Comparison of ENCODE assay signal across 9 cellular contexts in genomic region chr2:169141713-169142352, GRCh38.
DNase-seq lines count a peak whose midpoint lies in the region; ATAC-seq and TF ChIP-seq lines count a peak whose summit lies in the region.
"Had no signal": no experiment of that assay in that cellular context is flagged by ENCODE, and none has a peak within 500 bp of the region (broad histone marks: within the 10 kb centered on the region; RNA-seq: fewer than 3 reads in every experiment).

No MANE protein-coding gene starts in this region.

- DNase-seq in SIG-M5 treated with dmso at 0.1 percent for 504 hours (lab: John Stamatoyannopoulos, UW; ENCODE audit: unreplicated experiment) (peak; percentile 55), SIG-M5 (lab: John Stamatoyannopoulos, UW) (no peak), fibroblast of the aortic adventitia (ENCODE audit: low read depth) (peak; percentile 66), omental fat pad (ENCODE audit: low spot score) (peak; percentile 34), tibial nerve (ENCODE audit: low spot score in 2 of 2) (peak; percentile 20 to 72)
- peak; percentile 46 for DNase-seq in activated T-cell treated with anti-CD3 and anti-CD28 coated beads, Interleukin-2, amount 50 U/mL, for 1 hour

- H3K79me2 ChIP-seq in OCI-LY3 (ENCODE audit: low read length) = no peaks in the 10 kb centered on the region

- H3K4me2 ChIP-seq in OCI-LY3 (ENCODE audit: low read length) = peak overlapping the region; percentile 50

- H3K27ac ChIP-seq in OCI-LY3 (ENCODE audit: low read length) = peak overlapping the region; percentile 39; the same call in 1 of the 2 replicates
- no peak overlapping the region for H3K27ac ChIP-seq in tibial nerve
- H3K27ac ChIP-seq: skin epidermis had no signal

- H3K9ac ChIP-seq in OCI-LY3 (ENCODE audit: low read length) = no peak overlapping the region

- H2AFZ ChIP-seq in OCI-LY3 (ENCODE audit: low read depth, low read length) = no peak overlapping the region

- H4K20me1 ChIP-seq in OCI-LY3 (ENCODE audit: insufficient read depth, low read length) = no peaks in the 10 kb centered on the region

- TF ChIP-seq CTCF in OCI-LY3 (IDR thresholded peaks at IDR 0.05; ENCODE audit: low read depth, low read length) (peak; percentile 85), fibroblast of the aortic adventitia (IDR thresholded peaks at IDR 0.05; ENCODE audit: insufficient read depth, low read length) (peak; percentile 91), omental fat pad (IDR thresholded peaks at IDR 0.05) (peak in 2 of 3 donors; percentile 29 to 35), tibial nerve (IDR thresholded peaks at IDR 0.05) (peak; percentile 39 to 64 (median 58))

- TF ChIP-seq EP300 in tibial nerve (IDR thresholded peaks at IDR 0.05) = no peak

- no peak for TF ChIP-seq POLR2A in tibial nerve (IDR thresholded peaks at IDR 0.05)

- ATAC-seq in HG03354 (IDR thresholded peaks at IDR 0.05; ENCODE audit: poor library complexity, severe bottlenecking, unreplicated experiment) (peak; percentile 71), omental fat pad (ENCODE audit: low FRiP score) (peak; percentile 72)

- no peaks in the 10 kb centered on the region; the same call in 1 of the 2 replicates for H3K27me3 ChIP-seq in OCI-LY3 (ENCODE audit: low read depth, low read length)
- no peaks in the 10 kb centered on the region for H3K27me3 ChIP-seq in tibial nerve

- 31 to 37% methylated on average over 10 of the region's 10 CpGs for WGBS in tibial nerve, 2 donors

- H3K4me3 ChIP-seq in OCI-LY3 (ENCODE audit: low read length) (peak overlapping the region; percentile 32), fibroblast of the aortic adventitia (ENCODE audit: low read depth, low read length) (no peak overlapping the region), tibial nerve (no peak overlapping the region)
- H3K4me3 ChIP-seq: skin epidermis had no signal

- H3K36me3 ChIP-seq in OCI-LY3 (replicated peaks; ENCODE audit: low read depth, low read length) (no peaks in the 10 kb centered on the region), tibial nerve (no peaks in the 10 kb centered on the region)

- H3K9me3 ChIP-seq in OCI-LY3 (ENCODE audit: insufficient read depth, low read length) = no peaks in the 10 kb centered on the region
- H3K9me3 ChIP-seq in tibial nerve = no peaks in the 10 kb centered on the region

- peaks cover 38% of the 10 kb centered on the region for H3K4me1 ChIP-seq in OCI-LY3 (ENCODE audit: low read length)
- H3K4me1 ChIP-seq in tibial nerve = no peaks in the 10 kb centered on the region

Comparison
In these comparisons a context has a peak if more than half of its experiments do, and no peak if none do; other contexts are left out.
1. CTCF ChIP-seq: peak in every context shown above with its lines; median percentile 91 in fibroblast of the aortic adventitia; 85 in OCI-LY3; 58 in tibial nerve; 32 in omental fat pad.